ENCODE assay signal across 37 cellular contexts in genomic region chr1:18858070-18858688, GRCh38. TPM values are rescaled to one million over a fixed set of nuclear protein-coding genes. Genes with fewer than 3 reads are reported as not detected.
"Had no signal": no experiment of that assay in that cellular context is flagged by ENCODE, and none has a peak within 500 bp of the region (broad histone marks: within the 10 kb centered on the region; RNA-seq: fewer than 3 reads in every experiment).

No MANE protein-coding gene starts in this region.

- ATAC-seq: activated CD8-positive, alpha-beta T cell treated with anti-CD3 and anti-CD28 coated beads for 36 hours; activated T-cell treated with anti-CD3 and anti-CD28 coated beads, Interleukin-2, amount 50 U/mL, for 72 hours; activated T-helper 17 cell treated with anti-CD3 and anti-CD28 coated beads, Interleukin-2, amount 50 U/mL, for 72 hours; Panc1 had no signal

- H3K9me3 Mint-ChIP-seq: activated CD4-positive, alpha-beta T cell treated with anti-CD3 and anti-CD28 coated beads, Interleukin-2, amount 10 ng/mL, durations not matched to agents 24 days and 14 days; activated CD8-positive, alpha-beta T cell treated with anti-CD3 and anti-CD28 coated beads for 36 hours; activated naive CD8-positive, alpha-beta T cell treated with anti-CD3 and anti-CD28 coated beads for 36 hours; activated T-cell treated with anti-CD3 and anti-CD28 coated beads, Interleukin-2, amount 50 U/mL, for 72 hours; activated T-helper 17 cell treated with anti-CD3 and anti-CD28 coated beads, Interleukin-2, amount 50 U/mL, for 72 hours; central memory CD8-positive, alpha-beta T cell; T-helper 1 cell treated with Interleukin-12 subunit alpha and Interleukin-12 subunit beta and Interleukin-4 antibody, amounts not matched to agents 30 μg/mL and 1 μg/mL, for 36 hours; T-helper 2 cell treated with Interferon-gamma antibody and Interleukin-4, amounts not matched to agents 5 μg/mL and 100 μg/mL, for 36 hours had no signal

- H3K27ac Mint-ChIP-seq: activated CD4-positive, alpha-beta T cell treated with anti-CD3 and anti-CD28 coated beads, Interleukin-2, amount 10 ng/mL, durations not matched to agents 24 days and 14 days; activated CD8-positive, alpha-beta T cell treated with anti-CD3 and anti-CD28 coated beads for 36 hours; activated naive CD8-positive, alpha-beta T cell treated with anti-CD3 and anti-CD28 coated beads for 36 hours; activated T-cell treated with anti-CD3 and anti-CD28 coated beads, Interleukin-2, amount 50 U/mL, for 72 hours; activated T-helper 17 cell treated with anti-CD3 and anti-CD28 coated beads, Interleukin-2, amount 50 U/mL, for 72 hours; T-helper 1 cell treated with Interleukin-12 subunit alpha and Interleukin-12 subunit beta and Interleukin-4 antibody, amounts not matched to agents 30 μg/mL and 1 μg/mL, for 36 hours; T-helper 2 cell treated with Interferon-gamma antibody and Interleukin-4, amounts not matched to agents 5 μg/mL and 100 μg/mL, for 36 hours had no signal

- H3K36me3 ChIP-seq: brain microvascular endothelial cell, cardiac muscle cell, SJCRH30 had no signal

- H3K4me3 ChIP-seq: cardiac muscle cell, SJCRH30, SK-N-MC had no signal

- FAIRE-seq: TTC549 had no signal

- H3K27me3 ChIP-seq: brain microvascular endothelial cell had no signal

- H3K27me3 Mint-ChIP-seq: activated CD4-positive, alpha-beta T cell treated with anti-CD3 and anti-CD28 coated beads, Interleukin-2, amount 10 ng/mL, durations not matched to agents 24 days and 14 days; activated CD8-positive, alpha-beta T cell treated with anti-CD3 and anti-CD28 coated beads for 36 hours; activated naive CD8-positive, alpha-beta T cell treated with anti-CD3 and anti-CD28 coated beads for 36 hours had no signal

- H3K4me1 Mint-ChIP-seq: activated CD4-positive, alpha-beta T cell treated with anti-CD3 and anti-CD28 coated beads, Interleukin-2, amount 10 ng/mL, durations not matched to agents 24 days and 14 days; activated naive CD8-positive, alpha-beta T cell treated with anti-CD3 and anti-CD28 coated beads for 36 hours; central memory CD8-positive, alpha-beta T cell had no signal

- H3K27ac ChIP-seq: brain microvascular endothelial cell, cardiac muscle cell, SJCRH30, SK-N-MC had no signal

- H3K9me3 ChIP-seq: SJCRH30 had no signal

- H3K36me3 Mint-ChIP-seq: activated naive CD8-positive, alpha-beta T cell treated with anti-CD3 and anti-CD28 coated beads for 36 hours had no signal

- DNase-seq: activated CD4-positive, alpha-beta T cell treated with anti-CD3 and anti-CD28 coated beads, Interleukin-2, amount 10 ng/mL, durations not matched to agents 24 days and 14 days; activated CD4-positive, alpha-beta T cell treated with anti-CD3 and anti-CD28 coated beads, Interleukin-2, amount 50 U/mL, for 4 hours; activated CD8-positive, alpha-beta T cell treated with anti-CD3 and anti-CD28 coated beads for 36 hours; activated effector memory CD4-positive, alpha-beta T cell treated with anti-CD3 and anti-CD28 coated beads, Interleukin-2, amount 50 U/mL, for 16 hours; activated naive CD4-positive, alpha-beta T cell; activated naive CD4-positive, alpha-beta T cell treated with anti-CD3 and anti-CD28 coated beads, Interleukin-2, amount 50 U/mL, for 16 hours; activated naive CD8-positive, alpha-beta T cell treated with anti-CD3 and anti-CD28 coated beads for 36 hours; activated T-cell treated with anti-CD3 and anti-CD28 coated beads, Interleukin-2, amount 50 U/mL, for 1 hour; activated T-cell treated with anti-CD3 and anti-CD28 coated beads, Interleukin-2, amount 50 U/mL, for 72 hours; amniotic stem cell; brain microvascular endothelial cell; NCI-H1092 treated with DMSO at 0.1 percent for 48 hours; NCI-H1417; NCI-H146; NCI-H187; NCI-H2029 treated with DMSO at 0.1 percent for 48 hours; NCI-H2107; NCI-H2171 treated with DMSO at 0.1 percent for 48 hours; NCI-H226; NCI-H446 treated with DMSO at 0.1 percent for 48 hours; NCI-H524; NCI-H69; SHP77; SJCRH30 had no signal

- H3K4me3 Mint-ChIP-seq: activated CD4-positive, alpha-beta T cell treated with anti-CD3 and anti-CD28 coated beads, Interleukin-2, amount 10 ng/mL, durations not matched to agents 24 days and 14 days; activated CD8-positive, alpha-beta T cell treated with anti-CD3 and anti-CD28 coated beads for 36 hours; activated naive CD8-positive, alpha-beta T cell treated with anti-CD3 and anti-CD28 coated beads for 36 hours; activated T-cell treated with anti-CD3 and anti-CD28 coated beads, Interleukin-2, amount 50 U/mL, for 72 hours; activated T-helper 17 cell treated with anti-CD3 and anti-CD28 coated beads, Interleukin-2, amount 50 U/mL, for 72 hours; central memory CD8-positive, alpha-beta T cell; T-helper 1 cell treated with Interleukin-12 subunit alpha and Interleukin-12 subunit beta and Interleukin-4 antibody, amounts not matched to agents 30 μg/mL and 1 μg/mL, for 36 hours; T-helper 2 cell treated with Interferon-gamma antibody and Interleukin-4, amounts not matched to agents 5 μg/mL and 100 μg/mL, for 36 hours had no signal

- H3K4me1 ChIP-seq: SJCRH30 had no signal

RNA-seq across cellular contexts. Expression of gene TAS1R2, which starts 1.3 kb away (rescaled TPM):
- total RNA-seq: activated CD4-positive, alpha-beta T cell treated with anti-CD3 and anti-CD28 coated beads, Interleukin-2, amount 10 ng/mL, durations not matched to agents 24 days and 14 days; activated CD8-positive, alpha-beta memory T cell treated with anti-CD3 and anti-CD28 coated beads for 36 hours; activated CD8-positive, alpha-beta T cell treated with anti-CD3 and anti-CD28 coated beads for 36 hours; activated naive CD8-positive, alpha-beta T cell treated with anti-CD3 and anti-CD28 coated beads for 36 hours; activated T-cell treated with anti-CD3 and anti-CD28 coated beads, Interleukin-2, amount 50 U/mL, for 72 hours; activated T-helper 17 cell treated with anti-CD3 and anti-CD28 coated beads, Interleukin-2, amount 50 U/mL, for 72 hours; aorta; cardiac muscle cell; chondrocyte; LHCN-M2; RPMI7951; SJCRH30 had no signal
- polyA plus RNA-seq: aorta, cardiac muscle cell had no signal
